2 cellular contexts compared by ENCODE assay signal in the genomic region with DNA sequence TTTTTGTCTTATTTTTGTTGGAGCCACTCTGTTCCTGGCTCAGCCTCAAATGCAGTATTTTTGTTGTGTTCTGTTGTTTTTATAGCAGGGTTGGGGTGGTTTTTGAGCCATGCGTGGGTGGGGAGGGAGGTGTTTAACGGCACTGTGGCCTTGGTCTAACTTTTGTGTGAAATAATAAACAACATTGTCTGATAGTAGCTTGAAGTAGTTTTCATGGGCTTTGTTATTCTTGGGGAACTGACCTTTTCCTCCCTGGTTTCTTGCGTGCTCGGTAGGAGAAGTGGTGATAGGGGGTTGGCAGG.
TF ChIP-seq lines count a peak whose summit lies in the region.

No MANE protein-coding gene starts in this region.

TF ChIP-seq in A549, 52 proteins besides CTCF, POLR2A, EP300 and RAD21 (continued from another document):
- no peak for TF ChIP-seq NR3C1 (IDR thresholded peaks at IDR 0.05)
- TF ChIP-seq RARB (CRISPR knock-in tag; IDR thresholded peaks at IDR 0.05), result no peak
- no peak for TF ChIP-seq EHMT2 (IDR thresholded peaks at IDR 0.05; ENCODE audit: low read depth)
- no peak for TF ChIP-seq HEYL (CRISPR knock-in tag; IDR thresholded peaks at IDR 0.05)
- TF ChIP-seq MAZ (IDR thresholded peaks at IDR 0.05; ENCODE audit: borderline replicate concordance, low read depth, low read length), result no peak
- TF ChIP-seq, protein P1, sequence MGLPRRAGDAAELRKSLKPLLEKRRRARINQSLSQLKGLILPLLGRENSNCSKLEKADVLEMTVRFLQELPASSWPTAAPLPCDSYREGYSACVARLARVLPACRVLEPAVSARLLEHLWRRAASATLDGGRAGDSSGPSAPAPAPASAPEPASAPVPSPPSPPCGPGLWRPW (IDR thresholded peaks at IDR 0.05), result no peak
- TF ChIP-seq CEBPB (IDR thresholded peaks at IDR 0.05), result no peak

TF ChIP-seq in HEK293, 187 proteins besides CTCF, POLR2A, EP300 and RAD21 (continued from another document):
- TF ChIP-seq ZNF302 (tag by site-specific recombination; IDR thresholded peaks at IDR 0.05; ENCODE audit: low read depth), result no peak
- TF ChIP-seq, protein P2, sequence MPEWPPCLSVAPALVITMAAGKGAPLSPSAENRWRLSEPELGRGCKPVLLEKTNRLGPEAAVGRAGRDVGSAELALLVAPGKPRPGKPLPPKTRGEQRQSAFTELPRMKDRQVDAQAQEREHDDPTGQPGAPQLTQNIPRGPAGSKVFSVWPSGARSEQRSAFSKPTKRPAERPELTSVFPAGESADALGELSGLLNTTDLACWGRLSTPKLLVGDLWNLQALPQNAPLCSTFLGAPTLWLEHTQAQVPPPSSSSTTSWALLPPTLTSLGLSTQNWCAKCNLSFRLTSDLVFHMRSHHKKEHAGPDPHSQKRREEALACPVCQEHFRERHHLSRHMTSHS (tag by site-specific recombination; IDR thresholded peaks at IDR 0.05), result no peak
- TF ChIP-seq EGR2 (tag by site-specific recombination; IDR thresholded peaks at IDR 0.05; ENCODE audit: low read depth), result peak; percentile 68; the same call in 1 of the 2 replicates
- TF ChIP-seq ZFHX2 (tag by site-specific recombination; conservative IDR thresholded peaks at IDR 0.05), result peak; percentile 84
- no peak for TF ChIP-seq HOXC10 (CRISPR knock-in tag; IDR thresholded peaks at IDR 0.05)
TF ChIP-seq in HEK293: peak in this region for 3.
